Comparison of ENCODE assay signal across 8 cellular contexts in genomic region chr2:64749446-64749845, GRCh38.
A peak's percentile ranks its signal among the peaks of the same experiment; 100 is the strongest.
DNase-seq lines count a peak whose midpoint lies in the region; ATAC-seq and TF ChIP-seq lines count a peak whose summit lies in the region.

No MANE protein-coding gene starts in this region.

- H3K18ac ChIP-seq in H9 (ENCODE audit: insufficient read length, low read depth, low read length): no peak overlapping the region

- no peak overlapping the region for H2BK20ac ChIP-seq in H9 (ENCODE audit: low read depth, low read length, poor library complexity, severe bottlenecking)

- H3K27me3 ChIP-seq in H9 (ENCODE audit: insufficient read depth, low read length): peaks cover 2% of the 10 kb centered on the region; the same call in 1 of the 2 replicates
- H3K27me3 ChIP-seq in WERI-Rb-1 (ENCODE audit: insufficient read depth, low read depth, severe bottlenecking): no peaks in the 10 kb centered on the region
- no peaks in the 10 kb centered on the region for H3K27me3 ChIP-seq in skeletal muscle tissue (ENCODE audit: control insufficient read depth in 3 of 3, insufficient read depth in 3 of 3, low read length in 3 of 3)

- H4K20me1 ChIP-seq in H9 (ENCODE audit: control insufficient read depth, insufficient read depth, insufficient read length): no peaks in the 10 kb centered on the region

- H3K36me3 ChIP-seq in WERI-Rb-1 (no peaks in the 10 kb centered on the region), skeletal muscle tissue (ENCODE audit: control insufficient read depth in 3 of 3, insufficient read depth in 3 of 3, low read length in 3 of 3) (no peaks in the 10 kb centered on the region)

- H3K9ac ChIP-seq in H9 (ENCODE audit: extremely low read depth, insufficient read length, low read length) (no peak overlapping the region), skeletal muscle tissue (ENCODE audit: low read depth in 1 of 3, low read length in 3 of 3) (peak overlapping the region; percentile 88 to 99 (median 95))

- no peak overlapping the region for H4K8ac ChIP-seq in H9 (replicated peaks; ENCODE audit: insufficient read length, low read depth, low read length)

- no peak overlapping the region for H2BK120ac ChIP-seq in H9 (ENCODE audit: low read depth, low read length, poor library complexity, severe bottlenecking)

- no peaks in the 10 kb centered on the region for H3K79me2 ChIP-seq in H9 (ENCODE audit: insufficient read depth, low read length)

- H3K9me3 ChIP-seq in H9 (ENCODE audit: control insufficient read depth, low read depth, low read length) (no peaks in the 10 kb centered on the region), WERI-Rb-1 (ENCODE audit: severe bottlenecking) (no peaks in the 10 kb centered on the region), skeletal muscle tissue (ENCODE audit: control insufficient read depth in 3 of 3, low read length in 3 of 3) (no peaks in the 10 kb centered on the region)

- H3T11ph ChIP-seq in H9 (ENCODE audit: low read length): no peak overlapping the region

- H3K9me3 Mint-ChIP-seq in H9: no peaks in the 10 kb centered on the region

- no CpG with 5 or more reads among the region's 4 CpGs for WGBS in H9 (ENCODE audit: extremely low coverage, insufficient read length, low lambda C conversion rate)

- no peaks in the 10 kb centered on the region for H3K79me1 ChIP-seq in H9 (ENCODE audit: insufficient read depth, low read depth, low read length, poor library complexity, severe bottlenecking)

- H3K4me3 ChIP-seq in WERI-Rb-1 (ENCODE audit: low read depth, low read length): peak overlapping the region; percentile 99
- peak overlapping the region; percentile 80 to 93 for H3K4me3 ChIP-seq in foreskin fibroblast (ENCODE audit: low read depth in 1 of 2, low read length in 2 of 2)
- H3K4me3 ChIP-seq in skeletal muscle tissue (ENCODE audit: low read length in 3 of 3): peak overlapping the region; percentile 75 to 93 (median 91)

- no peak overlapping the region for H3K23ac ChIP-seq in H9 (ENCODE audit: insufficient read length, low read depth, low read length)

- H2BK15ac ChIP-seq in H9 (ENCODE audit: low read depth, low read length): no peak overlapping the region

- peak overlapping the region; percentile 48 for H3K4me2 ChIP-seq in H9 (ENCODE audit: insufficient read depth, insufficient read length, low read length)

- no peak overlapping the region for H2BK5ac ChIP-seq in H9 (ENCODE audit: insufficient read length, low read length)

- TF ChIP-seq CTCF in H9 (conservative IDR thresholded peaks at IDR 0.05): no peak
- TF ChIP-seq CTCF in WERI-Rb-1 (IDR thresholded peaks at IDR 0.05; ENCODE audit: low read depth, low read length): no peak
- no peak for TF ChIP-seq CTCF in foreskin fibroblast (IDR thresholded peaks at IDR 0.05; ENCODE audit: low read depth, low read length)

- H3K23me2 ChIP-seq in H9 (ENCODE audit: insufficient read length, low read depth, low read length, poor library complexity, severe bottlenecking): peaks cover 6% of the 10 kb centered on the region

- no peak overlapping the region for H3K27ac Mint-ChIP-seq in H9

- H3K56ac ChIP-seq in H9 (ENCODE audit: insufficient read length, low read depth, low read length): no peak overlapping the region

- H3K27ac ChIP-seq in H9 (ENCODE audit: insufficient read length, low read depth, low read length): no peak overlapping the region
- peak overlapping the region; percentile 82; the same call in 1 of the 2 replicates for H3K27ac ChIP-seq in WERI-Rb-1
- peak overlapping the region; percentile 99 for H3K27ac ChIP-seq in skeletal muscle tissue (ENCODE audit: low read depth, low read length)

- no peak for ATAC-seq in HG02981 (IDR thresholded peaks at IDR 0.05; ENCODE audit: unreplicated experiment)
- no peak for ATAC-seq in HG02610 (IDR thresholded peaks at IDR 0.05; ENCODE audit: unreplicated experiment)

- H3K4me1 Mint-ChIP-seq in H9: peaks cover 13% of the 10 kb centered on the region in 2 experiments

- no peak overlapping the region for H2AK5ac ChIP-seq in H9 (ENCODE audit: insufficient read length, low read length)

- H3K36me3 Mint-ChIP-seq in H9 (ENCODE audit: insufficient read depth in 1 of 3, low read depth in 3 of 3): no peaks in the 10 kb centered on the region

- peak overlapping the region; percentile 88 to 99 for H3K4me3 Mint-ChIP-seq in H9

- peaks cover 24% of the 10 kb centered on the region for H3K27me3 Mint-ChIP-seq in H9 (ENCODE audit: low read depth)

- H4K5ac ChIP-seq in H9 (ENCODE audit: insufficient read length, low read depth, low read length): no peak overlapping the region

- no peak overlapping the region for H4K91ac ChIP-seq in H9 (ENCODE audit: insufficient read length, low read depth, low read length)

- DNase-seq in H9: no peak
- no peak for DNase-seq in WERI-Rb-1
- no peak for DNase-seq in foreskin fibroblast
- DNase-seq in anterior cingulate cortex (lab: John Stamatoyannopoulos, UW): no peak
- no peak for DNase-seq in NCI-H2171 treated with DMSO at 0.1 percent for 48 hours (lab: John Stamatoyannopoulos, UW)

- no peak overlapping the region for H2BK12ac ChIP-seq in H9 (ENCODE audit: insufficient read length, low read depth, low read length)

- H3K4me1 ChIP-seq in H9 (ENCODE audit: insufficient read depth, low read length) (no peaks in the 10 kb centered on the region), skeletal muscle tissue (ENCODE audit: control insufficient read depth in 3 of 3, insufficient read depth in 3 of 3, low read length in 3 of 3) (peaks cover 5 to 16% (median 9%) of the 10 kb centered on the region in 3 donors)

- H3K14ac ChIP-seq in H9 (ENCODE audit: insufficient read depth, low read length): no peak overlapping the region

- no peak overlapping the region for H3K4ac ChIP-seq in H9 (ENCODE audit: low read depth, low read length)

- no peak overlapping the region for H2AFZ ChIP-seq in H9 (ENCODE audit: low read length)
